ENCODE assay signal across 19 cellular contexts in genomic region chr17:2433696-2434095, GRCh38. TPM values are rescaled to one million over a fixed set of nuclear protein-coding genes. Genes with fewer than 3 reads are reported as not detected.
DNase-seq lines count a peak whose midpoint lies in the region; ATAC-seq and TF ChIP-seq lines count a peak whose summit lies in the region.
"Had no signal": no experiment of that assay in that cellular context is flagged by ENCODE, and none has a peak within 500 bp of the region (broad histone marks: within the 10 kb centered on the region; RNA-seq: fewer than 3 reads in every experiment).

No MANE protein-coding gene starts in this region.

- peak overlapping the region in 52 of 59 donors; percentile 2 to 91 (median 78) for H3K27ac ChIP-seq in dorsolateral prefrontal cortex
- H3K27ac ChIP-seq in osteoblast (ENCODE audit: low read depth, low read length): no peak overlapping the region
- H3K27ac ChIP-seq: KMS-11, uterus had no signal

- TF ChIP-seq CTCF in dorsolateral prefrontal cortex (IDR thresholded peaks at IDR 0.05 in 54 of 56, conservative IDR thresholded peaks at IDR 0.05 in 2 of 56; ENCODE audit: low read depth in 1 of 56, partially characterized antibody in 56 of 56): no peak
- TF ChIP-seq CTCF in osteoblast (IDR thresholded peaks at IDR 0.05; ENCODE audit: extremely low read depth, low read depth, low read length): no peak

- no peak for DNase-seq in activated T-cell treated with anti-CD3 and anti-CD28 coated beads, Interleukin-2, amount 50 U/mL, for 72 hours
- no peak for DNase-seq in activated T-cell treated with anti-CD3 and anti-CD28 coated beads, Interleukin-2, amount 50 U/mL, for 4 hours
- peak; percentile 70 for DNase-seq in RKO (ENCODE audit: low spot score)
- no peak for DNase-seq in dorsolateral prefrontal cortex
- peak; percentile 52 for DNase-seq in osteoblast (ENCODE audit: insufficient read length, low spot score, missing footprints)
- no peak for DNase-seq in NCI-H2029 treated with DMSO at 0.1 percent for 48 hours (lab: John Stamatoyannopoulos, UW)
- DNase-seq in UCSD-AML1 (lab: John Stamatoyannopoulos, UW; ENCODE audit: unreplicated experiment): no peak
- DNase-seq: activated CD4-positive, alpha-beta T cell treated with anti-CD3 and anti-CD28 coated beads, Interleukin-2, amount 50 U/mL, for 4 hours; activated effector memory CD4-positive, alpha-beta T cell treated with Interleukin-2 at 50 U/mL for 16 hours; body of pancreas; COR-L47; effector memory CD8-positive, alpha-beta T cell; NCI-H187 treated with DMSO at 0.1 percent for 48 hours; Right ventricle myocardium superior; stimulated activated CD4-positive, alpha-beta T cell treated with anti-CD3 and anti-CD28 coated beads, Interleukin-4, amount 100 ng/mL, for 4 hours; uterus had no signal

- no peak overlapping the region for H3K4me3 ChIP-seq in dorsolateral prefrontal cortex
- H3K4me3 ChIP-seq in osteoblast (ENCODE audit: insufficient read depth, low read length): no peak overlapping the region
- H3K4me3 ChIP-seq: body of pancreas, uterus had no signal

- intact Hi-C loops in dorsolateral prefrontal cortex (cut with DNase I): no loop called here

- ATAC-seq in activated T-cell treated with anti-CD3 and anti-CD28 coated beads, Interleukin-2, amount 50 U/mL, for 72 hours (replicated peaks in 1 of 2): no peak
- no peak for ATAC-seq in activated T-cell treated with anti-CD3 and anti-CD28 coated beads, Interleukin-2, amount 50 U/mL, for 4 hours
- no peak for ATAC-seq in SK-N-SH treated with all-trans-retinoic acid at 6 μM for 48 hours
- ATAC-seq: body of pancreas; effector memory CD8-positive, alpha-beta T cell had no signal

- H3K36me3 ChIP-seq in osteoblast (ENCODE audit: insufficient read depth, low read length): peaks cover 29% of the 10 kb centered on the region
- H3K36me3 ChIP-seq: uterus had no signal

- H3K79me2 ChIP-seq in osteoblast (ENCODE audit: insufficient read depth, low read length): no peaks in the 10 kb centered on the region

- H3K9me3 Mint-ChIP-seq in activated T-cell treated with anti-CD3 and anti-CD28 coated beads, Interleukin-2, amount 50 U/mL, for 72 hours: no peaks in the 10 kb centered on the region
- no peaks in the 10 kb centered on the region for H3K9me3 Mint-ChIP-seq in activated T-cell treated with anti-CD3 and anti-CD28 coated beads, Interleukin-2, amount 50 U/mL, for 4 hours
- H3K9me3 Mint-ChIP-seq: effector memory CD8-positive, alpha-beta T cell; T-helper 2 cell treated with Interferon-gamma antibody and Interleukin-4, amounts not matched to agents 5 μg/mL and 100 μg/mL, for 36 hours had no signal

- no peak overlapping the region for H2AFZ ChIP-seq in osteoblast (ENCODE audit: low read length)

- peak overlapping the region; percentile 20 for H3K4me2 ChIP-seq in osteoblast (ENCODE audit: insufficient read depth, low read length)
- H3K4me2 ChIP-seq: KMS-11 had no signal

- peak overlapping the region; percentile 3 for H3K27ac Mint-ChIP-seq in activated T-cell treated with anti-CD3 and anti-CD28 coated beads, Interleukin-2, amount 50 U/mL, for 72 hours
- H3K27ac Mint-ChIP-seq: T-helper 2 cell treated with Interferon-gamma antibody and Interleukin-4, amounts not matched to agents 5 μg/mL and 100 μg/mL, for 36 hours had no signal

- no peaks in the 10 kb centered on the region for H3K27me3 ChIP-seq in dorsolateral prefrontal cortex
- no peaks in the 10 kb centered on the region for H3K27me3 ChIP-seq in osteoblast (ENCODE audit: insufficient read depth, low read length)
- H3K27me3 ChIP-seq: body of pancreas, uterus had no signal

- no peaks in the 10 kb centered on the region for H4K20me1 ChIP-seq in osteoblast (ENCODE audit: insufficient read depth, low read length)

- no peaks in the 10 kb centered on the region for H3K4me1 ChIP-seq in osteoblast (ENCODE audit: insufficient read depth, low read length)
- H3K4me1 ChIP-seq: uterus had no signal

- no peaks in the 10 kb centered on the region for H3K27me3 Mint-ChIP-seq in activated T-cell treated with anti-CD3 and anti-CD28 coated beads, Interleukin-2, amount 50 U/mL, for 72 hours (ENCODE audit: low read depth)
- no peaks in the 10 kb centered on the region for H3K27me3 Mint-ChIP-seq in activated T-cell treated with anti-CD3 and anti-CD28 coated beads, Interleukin-2, amount 50 U/mL, for 4 hours (ENCODE audit: low read depth)
- H3K27me3 Mint-ChIP-seq: effector memory CD8-positive, alpha-beta T cell had no signal

- no peaks in the 10 kb centered on the region for H3K9me3 ChIP-seq in osteoblast (ENCODE audit: low read depth, low read length)
- H3K9me3 ChIP-seq: body of pancreas, uterus had no signal

- peaks cover 5 to 10% of the 10 kb centered on the region in 2 donors for H3K36me3 Mint-ChIP-seq in activated T-cell treated with anti-CD3 and anti-CD28 coated beads, Interleukin-2, amount 50 U/mL, for 72 hours (ENCODE audit: insufficient read depth in 2 of 2)
- H3K36me3 Mint-ChIP-seq in activated T-cell treated with anti-CD3 and anti-CD28 coated beads, Interleukin-2, amount 50 U/mL, for 4 hours (ENCODE audit: insufficient read depth): peaks cover 25% of the 10 kb centered on the region

- no peak overlapping the region for H3K4me3 Mint-ChIP-seq in activated T-cell treated with anti-CD3 and anti-CD28 coated beads, Interleukin-2, amount 50 U/mL, for 72 hours
- H3K4me3 Mint-ChIP-seq in activated T-cell treated with anti-CD3 and anti-CD28 coated beads, Interleukin-2, amount 50 U/mL, for 4 hours: no peak overlapping the region
- H3K4me3 Mint-ChIP-seq: effector memory CD8-positive, alpha-beta T cell; T-helper 2 cell treated with Interferon-gamma antibody and Interleukin-4, amounts not matched to agents 5 μg/mL and 100 μg/mL, for 36 hours had no signal

- H3K4me1 Mint-ChIP-seq in activated T-cell treated with anti-CD3 and anti-CD28 coated beads, Interleukin-2, amount 50 U/mL, for 72 hours (ENCODE audit: low read depth): peaks cover 8% of the 10 kb centered on the region
- H3K4me1 Mint-ChIP-seq in activated T-cell treated with anti-CD3 and anti-CD28 coated beads, Interleukin-2, amount 50 U/mL, for 4 hours (ENCODE audit: low read depth): no peaks in the 10 kb centered on the region

TF ChIP-seq in SK-N-SH treated with all-trans-retinoic acid at 6 μM for 48 hours, 23 proteins besides CTCF, POLR2A, EP300 and RAD21:
- TF ChIP-seq ESRRG (CRISPR knock-in tag; IDR thresholded peaks at IDR 0.05) (no peak), ZNF565 (CRISPR knock-in tag; conservative IDR thresholded peaks at IDR 0.05; ENCODE audit: low read depth) (no peak), CREB5 (CRISPR knock-in tag; IDR thresholded peaks at IDR 0.05; ENCODE audit: low read depth) (no peak), CSRNP3 (CRISPR knock-in tag; IDR thresholded peaks at IDR 0.05) (no peak), TCF4 (CRISPR knock-in tag; IDR thresholded peaks at IDR 0.05; ENCODE audit: borderline replicate concordance) (no peak), ZNF70 (CRISPR knock-in tag; IDR thresholded peaks at IDR 0.05) (no peak), TOX (CRISPR knock-in tag; IDR thresholded peaks at IDR 0.05; ENCODE audit: borderline replicate concordance) (no peak), ZNF8 (CRISPR knock-in tag; IDR thresholded peaks at IDR 0.05) (no peak), ZC3H10 (CRISPR knock-in tag; IDR thresholded peaks at IDR 0.05) (no peak), ARNTL (CRISPR knock-in tag; IDR thresholded peaks at IDR 0.05; ENCODE audit: borderline replicate concordance, low read depth) (no peak), OSR1 (CRISPR knock-in tag; IDR thresholded peaks at IDR 0.05) (no peak)

RNA-seq across cellular contexts. Expression of gene MNT, which starts 32.8 kb away (rescaled TPM):
- 10 to 100 TPM; 23.8 to 24.3 TPM for total RNA-seq in activated T-cell treated with anti-CD3 and anti-CD28 coated beads, Interleukin-2, amount 50 U/mL, for 72 hours
- total RNA-seq in activated T-cell treated with anti-CD3 and anti-CD28 coated beads, Interleukin-2, amount 50 U/mL, for 4 hours: 10 to 100 TPM; 27.8 to 30.7 (median 29.5) TPM
- total RNA-seq in dorsolateral prefrontal cortex (10 to 100 TPM; 32.2 to 70.3 (median 43.0) TPM), osteoblast (12.3 and 14.1 TPM in 2 replicates)

Comparison
In these comparisons a context has a peak if more than half of its experiments do, and no peak if none do; other contexts are left out.
1. DNase-seq: peak in RKO (single experiment) and osteoblast (single experiment); none in activated T-cell treated with anti-CD3 and anti-CD28 coated beads, Interleukin-2, amount 50 U/mL, for 72 hours (0 of 2), activated T-cell treated with anti-CD3 and anti-CD28 coated beads, Interleukin-2, amount 50 U/mL, for 4 hours (single experiment), dorsolateral prefrontal cortex (0 of 10), NCI-H2029 treated with DMSO at 0.1 percent for 48 hours (single experiment) and UCSD-AML1 (single experiment).